ENCODE assay signal across 22 cellular contexts in the genomic region with DNA sequence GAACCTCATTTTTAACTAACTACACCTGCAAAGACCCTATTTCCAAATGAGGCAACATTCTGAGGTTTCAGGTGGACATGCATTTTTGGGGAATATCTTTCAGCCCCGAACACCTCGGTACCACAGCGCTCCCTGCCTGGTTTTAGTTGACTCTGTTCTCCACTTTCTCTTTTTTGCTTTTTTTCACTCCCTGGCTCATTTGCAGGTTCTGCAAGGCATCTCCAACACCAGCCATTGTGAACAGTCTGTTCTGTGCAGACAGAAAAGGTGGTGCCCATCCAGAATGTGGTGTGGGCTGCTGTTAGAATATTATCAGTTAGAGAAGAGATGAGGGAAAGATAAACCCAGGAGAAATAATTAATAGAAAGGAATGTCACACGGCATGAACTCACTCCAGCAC. TPM values are rescaled to one million over a fixed set of nuclear protein-coding genes. Genes with fewer than 3 reads are reported as not detected.
A peak's percentile ranks its signal among the peaks of the same experiment; 100 is the strongest.
DNase-seq lines count a peak whose midpoint lies in the region; ATAC-seq and TF ChIP-seq lines count a peak whose summit lies in the region.
"Had no signal": no experiment of that assay in that cellular context is flagged by ENCODE, and none has a peak within 500 bp of the region (broad histone marks: within the 10 kb centered on the region; RNA-seq: fewer than 3 reads in every experiment).

No MANE protein-coding gene starts in this region.

- H3K4me3 ChIP-seq in epithelial cell of proximal tubule (ENCODE audit: low read depth, low read length) (no peak overlapping the region), lower lobe of right lung (no peak overlapping the region)
- H3K4me3 ChIP-seq: BLaER1 treated with 17β-estradiol and CSF1 and Interleukin-3, amounts not matched to agents 10 nM and 100 nM; HAP-1 had no signal

- DNase-seq in natural killer cell treated with Interleukin-12 subunit alpha and Interleukin-12 subunit beta and Interleukin-15 and Interleukin-18, amount 100 ng/mL, for 72 hours (ENCODE audit: low spot score) = peak; percentile 42
- DNase-seq in natural killer cell (no peak), epithelial cell of proximal tubule (ENCODE audit: low read depth) (no peak), progenitor cell of endocrine pancreas (ENCODE audit: low spot score, unreplicated experiment) (no peak), lower lobe of right lung (no peak)
- DNase-seq: AML-193; BE2C; CD4-positive, alpha-beta T cell; CD8-positive, alpha-beta memory T cell; DMS 273 treated with DMSO at 0.1 percent for 48 hours; DMS79; EL; GF-D8; GOT3; HFFc6 had no signal

- no peak overlapping the region for H3K4me3 Mint-ChIP-seq in natural killer cell treated with Interleukin-12 subunit alpha and Interleukin-12 subunit beta and Interleukin-15 and Interleukin-18, amount 100 ng/mL, for 72 hours
- H3K4me3 Mint-ChIP-seq in natural killer cell (no peak overlapping the region), progenitor cell of endocrine pancreas (ENCODE audit: low read depth) (no peak overlapping the region)
- H3K4me3 Mint-ChIP-seq: CD4-positive, alpha-beta T cell; CD8-positive, alpha-beta memory T cell; HFFc6 had no signal

- no peaks in the 10 kb centered on the region for H3K27me3 ChIP-seq in lower lobe of right lung (ENCODE audit: low read depth)
- H3K27me3 ChIP-seq: BE2C had no signal

- intact Hi-C loops in natural killer cell (cut with micrococcal nuclease) (no loop called here), lower lobe of right lung (cut with DNase I) (no loop called here)

- H3K27ac ChIP-seq in lower lobe of right lung = no peak overlapping the region
- H3K27ac ChIP-seq: 22Rv1; BLaER1 treated with 17β-estradiol and CSF1 and Interleukin-3, amounts not matched to agents 10 nM and 100 nM had no signal

- peaks cover 11% of the 10 kb centered on the region for H3K9me3 ChIP-seq in lower lobe of right lung
- H3K9me3 ChIP-seq: HAP-1 had no signal

- H3K27ac Mint-ChIP-seq in natural killer cell treated with Interleukin-12 subunit alpha and Interleukin-12 subunit beta and Interleukin-15 and Interleukin-18, amount 100 ng/mL, for 72 hours = no peak overlapping the region
- H3K27ac Mint-ChIP-seq in natural killer cell (no peak overlapping the region), progenitor cell of endocrine pancreas (no peak overlapping the region)
- H3K27ac Mint-ChIP-seq: CD14-positive monocyte; CD4-positive, alpha-beta T cell; CD8-positive, alpha-beta memory T cell; HFFc6 had no signal

- H3K4me1 ChIP-seq in lower lobe of right lung = no peaks in the 10 kb centered on the region
- H3K4me1 ChIP-seq: BE2C; BLaER1 treated with 17β-estradiol and CSF1 and Interleukin-3, amounts not matched to agents 10 nM and 100 nM; HAP-1 had no signal

- H3K9me3 Mint-ChIP-seq in natural killer cell treated with Interleukin-12 subunit alpha and Interleukin-12 subunit beta and Interleukin-15 and Interleukin-18, amount 100 ng/mL, for 72 hours = peaks cover 3% of the 10 kb centered on the region
- H3K9me3 Mint-ChIP-seq in natural killer cell (peaks cover 0 to 6% of the 10 kb centered on the region in 2 donors), progenitor cell of endocrine pancreas (ENCODE audit: low read depth) (peaks cover 10% of the 10 kb centered on the region)

- ATAC-seq in natural killer cell treated with Interleukin-12 subunit alpha and Interleukin-12 subunit beta and Interleukin-15 and Interleukin-18, amount 100 ng/mL, for 72 hours = no peak
- ATAC-seq in natural killer cell (no peak), SK-N-SH treated with all-trans-retinoic acid at 6 μM for 48 hours (peak; percentile 40), GM21515 (IDR thresholded peaks at IDR 0.05; ENCODE audit: unreplicated experiment) (no peak), lower lobe of right lung (no peak), HG02981 (IDR thresholded peaks at IDR 0.05; ENCODE audit: unreplicated experiment) (no peak)

- H3K4me1 Mint-ChIP-seq in natural killer cell treated with Interleukin-12 subunit alpha and Interleukin-12 subunit beta and Interleukin-15 and Interleukin-18, amount 100 ng/mL, for 72 hours (ENCODE audit: low read depth in 2 of 2) = no peaks in the 10 kb centered on the region
- H3K4me1 Mint-ChIP-seq in natural killer cell = no peaks in the 10 kb centered on the region
- H3K4me1 Mint-ChIP-seq in progenitor cell of endocrine pancreas (ENCODE audit: low read depth) = no peaks in the 10 kb centered on the region
- H3K4me1 Mint-ChIP-seq: CD14-positive monocyte; CD8-positive, alpha-beta memory T cell had no signal

- peaks cover 6% of the 10 kb centered on the region for H3K36me3 Mint-ChIP-seq in natural killer cell treated with Interleukin-12 subunit alpha and Interleukin-12 subunit beta and Interleukin-15 and Interleukin-18, amount 100 ng/mL, for 72 hours
- H3K36me3 Mint-ChIP-seq in natural killer cell (peaks cover 8% of the 10 kb centered on the region), progenitor cell of endocrine pancreas (ENCODE audit: insufficient read depth) (peaks cover 4% of the 10 kb centered on the region)
- H3K36me3 Mint-ChIP-seq: CD14-positive monocyte had no signal

- no peaks in the 10 kb centered on the region for H3K36me3 ChIP-seq in lower lobe of right lung
- H3K36me3 ChIP-seq: BE2C; BLaER1 treated with 17β-estradiol and CSF1 and Interleukin-3, amounts not matched to agents 10 nM and 100 nM; HAP-1 had no signal

- no peak for TF ChIP-seq CTCF in natural killer cell (IDR thresholded peaks at IDR 0.05)
- TF ChIP-seq CTCF in epithelial cell of proximal tubule (conservative IDR thresholded peaks at IDR 0.05; ENCODE audit: low read depth, low read length) = peak; percentile 28
- TF ChIP-seq CTCF in progenitor cell of endocrine pancreas (IDR thresholded peaks at IDR 0.05; ENCODE audit: unreplicated experiment) = no peak
- no peak for TF ChIP-seq CTCF in lower lobe of right lung (IDR thresholded peaks at IDR 0.05)

- H3K27me3 Mint-ChIP-seq in natural killer cell treated with Interleukin-12 subunit alpha and Interleukin-12 subunit beta and Interleukin-15 and Interleukin-18, amount 100 ng/mL, for 72 hours = peaks cover 22 to 30% of the 10 kb centered on the region in 2 donors
- H3K27me3 Mint-ChIP-seq in natural killer cell (ENCODE audit: low read depth in 2 of 2) (peaks cover 10 to 23% of the 10 kb centered on the region in 2 donors), progenitor cell of endocrine pancreas (peaks cover 8% of the 10 kb centered on the region)

TF ChIP-seq in SK-N-SH treated with all-trans-retinoic acid at 6 μM for 48 hours, 23 proteins besides CTCF, POLR2A, EP300 and RAD21 (continues in another document):
- TF ChIP-seq CSDC2 (CRISPR knock-in tag; IDR thresholded peaks at IDR 0.05) = no peak
- no peak for TF ChIP-seq ZFP30 (CRISPR knock-in tag; IDR thresholded peaks at IDR 0.05)
- no peak for TF ChIP-seq ESRRG (CRISPR knock-in tag; IDR thresholded peaks at IDR 0.05)
- TF ChIP-seq ZNF565 (CRISPR knock-in tag; conservative IDR thresholded peaks at IDR 0.05; ENCODE audit: low read depth) = no peak
- TF ChIP-seq GLIS3 (CRISPR knock-in tag; IDR thresholded peaks at IDR 0.05) = no peak
- TF ChIP-seq SNAI2 (CRISPR knock-in tag; IDR thresholded peaks at IDR 0.05) = no peak
- TF ChIP-seq, protein P1, sequence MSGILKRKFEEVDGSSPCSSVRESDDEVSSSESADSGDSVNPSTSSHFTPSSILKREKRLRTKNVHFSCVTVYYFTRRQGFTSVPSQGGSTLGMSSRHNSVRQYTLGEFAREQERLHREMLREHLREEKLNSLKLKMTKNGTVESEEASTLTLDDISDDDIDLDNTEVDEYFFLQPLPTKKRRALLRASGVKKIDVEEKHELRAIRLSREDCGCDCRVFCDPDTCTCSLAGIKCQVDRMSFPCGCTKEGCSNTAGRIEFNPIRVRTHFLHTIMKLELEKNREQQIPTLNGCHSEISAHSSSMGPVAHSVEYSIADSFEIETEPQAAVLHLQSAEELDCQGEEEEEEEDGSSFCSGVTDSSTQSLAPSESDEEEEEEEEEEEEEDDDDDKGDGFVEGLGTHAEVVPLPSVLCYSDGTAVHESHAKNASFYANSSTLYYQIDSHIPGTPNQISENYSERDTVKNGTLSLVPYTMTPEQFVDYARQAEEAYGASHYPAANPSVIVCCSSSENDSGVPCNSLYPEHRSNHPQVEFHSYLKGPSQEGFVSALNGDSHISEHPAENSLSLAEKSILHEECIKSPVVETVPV (CRISPR knock-in tag; IDR thresholded peaks at IDR 0.05) = no peak
- TF ChIP-seq, protein P2, sequence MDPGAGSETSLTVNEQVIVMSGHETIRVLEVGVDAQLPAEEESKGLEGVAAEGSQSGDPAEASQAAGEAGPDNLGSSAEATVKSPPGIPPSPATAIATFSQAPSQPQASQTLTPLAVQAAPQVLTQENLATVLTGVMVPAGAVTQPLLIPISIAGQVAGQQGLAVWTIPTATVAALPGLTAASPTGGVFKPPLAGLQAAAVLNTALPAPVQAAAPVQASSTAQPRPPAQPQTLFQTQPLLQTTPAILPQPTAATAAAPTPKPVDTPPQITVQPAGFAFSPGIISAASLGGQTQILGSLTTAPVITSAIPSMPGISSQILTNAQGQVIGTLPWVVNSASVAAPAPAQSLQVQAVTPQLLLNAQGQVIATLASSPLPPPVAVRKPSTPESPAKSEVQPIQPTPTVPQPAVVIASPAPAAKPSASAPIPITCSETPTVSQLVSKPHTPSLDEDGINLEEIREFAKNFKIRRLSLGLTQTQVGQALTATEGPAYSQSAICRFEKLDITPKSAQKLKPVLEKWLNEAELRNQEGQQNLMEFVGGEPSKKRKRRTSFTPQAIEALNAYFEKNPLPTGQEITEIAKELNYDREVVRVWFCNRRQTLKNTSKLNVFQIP (CRISPR knock-in tag; IDR thresholded peaks at IDR 0.05; ENCODE audit: borderline replicate concordance, low read depth) = no peak
- TF ChIP-seq TOX (CRISPR knock-in tag; IDR thresholded peaks at IDR 0.05; ENCODE audit: borderline replicate concordance) = no peak

RNA-seq across cellular contexts. Expression of a gene that starts 32.5 kb away (rescaled TPM):
- 10 to 100 TPM; 15.7 to 15.9 TPM for total RNA-seq in natural killer cell treated with Interleukin-12 subunit alpha and Interleukin-12 subunit beta and Interleukin-15 and Interleukin-18, amount 100 ng/mL, for 72 hours
- 10 to 100 TPM; 12.2 to 20.9 (median 19.2) TPM for total RNA-seq in natural killer cell
- 9.9 and 11.8 TPM in 2 replicates for total RNA-seq in epithelial cell of proximal tubule
- 40.5 and 42.4 TPM in 2 replicates for total RNA-seq in progenitor cell of endocrine pancreas
- total RNA-seq in lower lobe of right lung = 23.9 TPM
